ENCODE assay signal across 8 cellular contexts in genomic region chr6:26232950-26233607, GRCh38.
A peak's percentile ranks its signal among the peaks of the same experiment; 100 is the strongest.
DNase-seq lines count a peak whose midpoint lies in the region; ATAC-seq and TF ChIP-seq lines count a peak whose summit lies in the region.

No MANE protein-coding gene starts in this region.

- H3K4me1 ChIP-seq in esophagus squamous epithelium = peaks cover 0 to 35% (median 15%) of the 10 kb centered on the region in 3 donors
- H3K4me1 ChIP-seq in psoas muscle = peaks cover 19% of the 10 kb centered on the region

- H3K27ac ChIP-seq in esophagus squamous epithelium (peak overlapping the region; percentile 83 to 95 (median 90)), psoas muscle (no peak overlapping the region)

- TF ChIP-seq CTCF in esophagus squamous epithelium (IDR thresholded peaks at IDR 0.05) = no peak
- no peak for TF ChIP-seq CTCF in psoas muscle (IDR thresholded peaks at IDR 0.05)

- H3K36me3 ChIP-seq in esophagus squamous epithelium = no peaks in the 10 kb centered on the region
- H3K36me3 ChIP-seq in psoas muscle (ENCODE audit: insufficient read depth in 1 of 2, low read depth in 1 of 2) = no peaks in the 10 kb centered on the region

- ATAC-seq in GM18502 (IDR thresholded peaks at IDR 0.05; ENCODE audit: poor library complexity, unreplicated experiment) (peak; percentile 25), HG03432 (IDR thresholded peaks at IDR 0.05; ENCODE audit: unreplicated experiment) (peak; percentile 13), psoas muscle (no peak)
- peak; percentile 24 for ATAC-seq in activated CD8-positive, alpha-beta T cell treated with anti-CD3 and anti-CD28 coated beads, Interleukin-2, amount 10 ng/mL, durations not matched to agents 7 days and 5 days

- no peaks in the 10 kb centered on the region for H3K9me3 ChIP-seq in esophagus squamous epithelium
- no peaks in the 10 kb centered on the region for H3K9me3 ChIP-seq in psoas muscle

- H3K4me3 Mint-ChIP-seq in activated CD8-positive, alpha-beta T cell treated with anti-CD3 and anti-CD28 coated beads, Interleukin-2, amount 10 ng/mL, durations not matched to agents 7 days and 5 days = peak overlapping the region; percentile 78

- DNase-seq in activated CD8-positive, alpha-beta T cell treated with anti-CD3 and anti-CD28 coated beads, Interleukin-2, amount 10 ng/mL, durations not matched to agents 7 days and 5 days = peak; percentile 77
- no peak for DNase-seq in esophagus squamous epithelium (lab: John Stamatoyannopoulos, UW)
- DNase-seq in psoas muscle = no peak
- no peak for DNase-seq in A172 (ENCODE audit: low spot score)
- no peak for DNase-seq in NCI-H2081 treated with DMSO at 0.1 percent for 48 hours (lab: John Stamatoyannopoulos, UW)
- no peak for DNase-seq in NCI-H1436 (lab: John Stamatoyannopoulos, UW)

- H3K27ac Mint-ChIP-seq in activated CD8-positive, alpha-beta T cell treated with anti-CD3 and anti-CD28 coated beads, Interleukin-2, amount 10 ng/mL, durations not matched to agents 7 days and 5 days = peak overlapping the region; percentile 99

- H3K9me3 Mint-ChIP-seq in activated CD8-positive, alpha-beta T cell treated with anti-CD3 and anti-CD28 coated beads, Interleukin-2, amount 10 ng/mL, durations not matched to agents 7 days and 5 days (ENCODE audit: insufficient read depth) = no peaks in the 10 kb centered on the region

- H3K36me3 Mint-ChIP-seq in activated CD8-positive, alpha-beta T cell treated with anti-CD3 and anti-CD28 coated beads, Interleukin-2, amount 10 ng/mL, durations not matched to agents 7 days and 5 days (ENCODE audit: low read depth) = peaks cover 17% of the 10 kb centered on the region

- H3K27me3 Mint-ChIP-seq in activated CD8-positive, alpha-beta T cell treated with anti-CD3 and anti-CD28 coated beads, Interleukin-2, amount 10 ng/mL, durations not matched to agents 7 days and 5 days (ENCODE audit: low read depth) = no peaks in the 10 kb centered on the region

- peaks cover 0 to 79% (median 4%) of the 10 kb centered on the region in 4 donors for H3K27me3 ChIP-seq in esophagus squamous epithelium
- H3K27me3 ChIP-seq in psoas muscle (ENCODE audit: insufficient read depth in 3 of 3, low read length in 2 of 3) = peaks cover 0 to 82% (median 18%) of the 10 kb centered on the region in 3 donors

- CTCF ChIA-PET in activated CD8-positive, alpha-beta T cell treated with anti-CD3 and anti-CD28 coated beads, Interleukin-2, amount 10 ng/mL, durations not matched to agents 7 days and 5 days (lab: Charles Lee) = interaction anchor here (1.2 to 3.1 kb wide), 8 partner anchors 8 to 207 kb away, joined by 3 to 14 read pairs (median 6); a partner anchor contains a TSS

- POLR2A ChIA-PET in activated CD8-positive, alpha-beta T cell treated with anti-CD3 and anti-CD28 coated beads, Interleukin-2, amount 10 ng/mL, durations not matched to agents 7 days and 5 days (lab: Charles Lee) = interaction anchor here (0.6 to 7.2 kb wide), 38 partner anchors 8 to 1639 kb away, joined by 3 to 1100 read pairs (median 33); a partner anchor contains a TSS

- peak in 2 of 4 donors; percentile 8 to 48 for TF ChIP-seq POLR2A in esophagus squamous epithelium (IDR thresholded peaks at IDR 0.05)

- H3K4me1 Mint-ChIP-seq in activated CD8-positive, alpha-beta T cell treated with anti-CD3 and anti-CD28 coated beads, Interleukin-2, amount 10 ng/mL, durations not matched to agents 7 days and 5 days (ENCODE audit: low read depth) = peaks cover 42% of the 10 kb centered on the region

- WGBS in esophagus squamous epithelium, 2 donors = 11 to 20% methylated on average over 31 of the region's 31 CpGs
- 18 to 21% (median 18%) methylated on average over 31 of the region's 31 CpGs for WGBS in psoas muscle, 3 donors

- H3K4me3 ChIP-seq in esophagus squamous epithelium (peak overlapping the region; percentile 31 to 69 (median 62)), psoas muscle (peak overlapping the region; percentile 64)

- intact Hi-C loops in esophagus squamous epithelium (cut with DNase I) (no loop called here), psoas muscle (cut with DNase I) (loop anchor here in 1 of 2 donors (5.0 kb wide), 2 partner anchors 36 to 39 kb away; a partner anchor contains a TSS)

Comparison
In these comparisons a context has a peak if more than half of its experiments do, and no peak if none do; other contexts are left out.
1. ATAC-seq: peak in GM18502 (single experiment), HG03432 (single experiment) and activated CD8-positive, alpha-beta T cell treated with anti-CD3 and anti-CD28 coated beads, Interleukin-2, amount 10 ng/mL, durations not matched to agents 7 days and 5 days (single experiment); none in psoas muscle (0 of 4).